In genomic region chr11:13668957-13669521, GRCh38 we compare ENCODE assay signal across 8 cellular contexts. TPM values are rescaled to one million over a fixed set of nuclear protein-coding genes. Genes with fewer than 3 reads are reported as not detected.
A peak's percentile ranks its signal among the peaks of the same experiment; 100 is the strongest.
DNase-seq lines count a peak whose midpoint lies in the region; ATAC-seq, FAIRE-seq and TF ChIP-seq lines count a peak whose summit lies in the region.

No MANE protein-coding gene starts in this region.

- H4K20me1 ChIP-seq in endothelial cell of umbilical vein (replicated peaks; ENCODE audit: control insufficient read depth, extremely low read depth, insufficient read depth, low read length): peaks cover 7% of the 10 kb centered on the region

- TF ChIP-seq CTCF in endothelial cell of umbilical vein (IDR thresholded peaks at IDR 0.05; ENCODE audit: extremely low read depth in 1 of 2, insufficient read depth in 1 of 2, low read depth in 1 of 2, low read length in 2 of 2): no peak
- TF ChIP-seq CTCF in nephron (IDR thresholded peaks at IDR 0.05; ENCODE audit: unreplicated experiment in 3 of 3): no peak

- peak; percentile 17 for ATAC-seq in HG02852 (IDR thresholded peaks at IDR 0.05; ENCODE audit: unreplicated experiment)

- H3K4me1 Mint-ChIP-seq in nephron: peaks cover 18% of the 10 kb centered on the region

- no peak for TF ChIP-seq POLR2A in endothelial cell of umbilical vein (IDR thresholded peaks at IDR 0.05; ENCODE audit: low read depth, low read length)

- no peaks in the 10 kb centered on the region for H3K9me3 ChIP-seq in endothelial cell of umbilical vein (replicated peaks; ENCODE audit: control insufficient read depth, insufficient read depth, low read length)
- H3K9me3 ChIP-seq in stomach smooth muscle (ENCODE audit: control insufficient read depth in 2 of 2, low read length in 2 of 2): no peaks in the 10 kb centered on the region

- no TSS peak for BruUV-seq in endothelial cell of umbilical vein (replicated peaks; lab: Mats Ljungman, UMichigan)

- peak overlapping the region; percentile 86 for H3K4me2 ChIP-seq in endothelial cell of umbilical vein (ENCODE audit: insufficient read depth, low read length)

- H3K4me1 ChIP-seq in endothelial cell of umbilical vein (ENCODE audit: control insufficient read depth, extremely low read depth, insufficient read depth, low read length) (peaks cover 14% of the 10 kb centered on the region), stomach smooth muscle (ENCODE audit: control insufficient read depth, insufficient read depth, low read length) (peaks cover 16% of the 10 kb centered on the region)

- DNase-seq in NCI-H1092 treated with DMSO at 0.1 percent for 48 hours (lab: John Stamatoyannopoulos, UW) (peak; percentile 62), NCI-H1092 (lab: John Stamatoyannopoulos, UW) (no peak), NCI-H2196 (lab: John Stamatoyannopoulos, UW; ENCODE audit: unreplicated experiment) (peak; percentile 7), endothelial cell of umbilical vein (ENCODE audit: low read depth, low spot score) (peak; percentile 45)
- DNase-seq in activated CD8-positive, alpha-beta memory T cell treated with anti-CD3 and anti-CD28 coated beads for 4 hours (ENCODE audit: low read depth in 2 of 2): peak; percentile 14 to 20

- H3K27me3 ChIP-seq in endothelial cell of umbilical vein (ENCODE audit: control insufficient read depth in 2 of 2, insufficient read depth in 2 of 2, low read length in 2 of 2): no peaks in the 10 kb centered on the region
- no peaks in the 10 kb centered on the region for H3K27me3 ChIP-seq in stomach smooth muscle (ENCODE audit: control insufficient read depth in 1 of 2, insufficient read depth in 2 of 2, low read length in 2 of 2)

- no peak for FAIRE-seq in endothelial cell of umbilical vein (lab: Jason Lieb, UNC)

- peaks cover 3% of the 10 kb centered on the region for H3K27me3 Mint-ChIP-seq in nephron (ENCODE audit: low read depth)

- dilution Hi-C loops in endothelial cell of umbilical vein (cut with MboI; ENCODE audit: extremely low pct_ligation_motif_present, low sequenced_read_pairs): no loop called here

- intact Hi-C loops in endothelial cell of umbilical vein (cut with micrococcal nuclease): loop anchor here (1.0 to 5.0 kb wide), 5 partner anchors 16 to 580 kb away; partner anchors contain the start of gene BTBD10

- peak overlapping the region; percentile 91 to 97 (median 96) for H3K4me3 Mint-ChIP-seq in nephron

- H3K36me3 ChIP-seq in endothelial cell of umbilical vein (ENCODE audit: control insufficient read depth in 2 of 2, extremely low read depth in 1 of 2, insufficient read depth in 2 of 2, low read length in 2 of 2) (no peaks in the 10 kb centered on the region), stomach smooth muscle (ENCODE audit: control insufficient read depth in 2 of 2, insufficient read depth in 2 of 2, low read length in 2 of 2) (no peaks in the 10 kb centered on the region)

- peak overlapping the region; percentile 46 for H3K27ac ChIP-seq in endothelial cell of umbilical vein (ENCODE audit: insufficient read depth, low read depth, low read length)
- H3K27ac ChIP-seq in stomach smooth muscle (ENCODE audit: low read length): peak overlapping the region; percentile 47

- no peaks in the 10 kb centered on the region for H3K9me3 Mint-ChIP-seq in nephron

- H3K4me3 ChIP-seq in endothelial cell of umbilical vein (replicated peaks in 1 of 3; ENCODE audit: insufficient read depth in 1 of 3, low read depth in 1 of 3, low read length in 3 of 3) (peak overlapping the region; percentile 61 to 95 (median 90)), stomach smooth muscle (ENCODE audit: low read length in 2 of 2) (peak overlapping the region; percentile 70 to 87)

- POLR2A ChIA-PET in endothelial cell of umbilical vein (lab: Charles Lee): no interaction called here

- CTCF ChIA-PET in endothelial cell of umbilical vein (lab: Charles Lee): interaction anchor here (1.0 kb wide), 1 partner anchor 15 kb away, joined by 3 read pairs; no protein-coding TSS in a partner anchor

- H3K9me1 ChIP-seq in endothelial cell of umbilical vein (replicated peaks; ENCODE audit: control insufficient read depth, extremely low read depth, insufficient read depth, low read length): no peaks in the 10 kb centered on the region

- peak overlapping the region; percentile 66 to 93 (median 89) for H3K27ac Mint-ChIP-seq in nephron

- H3K36me3 Mint-ChIP-seq in nephron (ENCODE audit: low read depth): peaks cover 5% of the 10 kb centered on the region

- peak overlapping the region; percentile 80 for H3K9ac ChIP-seq in endothelial cell of umbilical vein (replicated peaks; ENCODE audit: extremely low read depth, insufficient read depth, low read length)
- H3K9ac ChIP-seq in stomach smooth muscle (ENCODE audit: low read length in 2 of 2): peak overlapping the region; percentile 76 to 79

- H2AFZ ChIP-seq in endothelial cell of umbilical vein (ENCODE audit: low read depth, low read length): peak overlapping the region; percentile 59

- peaks cover 54% of the 10 kb centered on the region for H3K79me2 ChIP-seq in endothelial cell of umbilical vein (ENCODE audit: control insufficient read depth, insufficient read depth, low read length)

TF ChIP-seq in endothelial cell of umbilical vein, 7 proteins besides CTCF, POLR2A, EP300 and RAD21:
- TF ChIP-seq JUN (IDR thresholded peaks at IDR 0.05; ENCODE audit: borderline replicate concordance, insufficient read depth, insufficient read length, low read depth) (no peak), POLR2AphosphoS5 (IDR thresholded peaks at IDR 0.05; ENCODE audit: insufficient read depth, low read depth, low read length) (no peak), EZH2 (IDR thresholded peaks at IDR 0.05; ENCODE audit: borderline replicate concordance, low read depth, low read length, severe bottlenecking) (no peak), FOS (IDR thresholded peaks at IDR 0.05; ENCODE audit: borderline replicate concordance, insufficient read depth, low read length) (no peak), MYC (IDR thresholded peaks at IDR 0.05; ENCODE audit: low read depth, low read length) (no peak), GATA2 (IDR thresholded peaks at IDR 0.05; ENCODE audit: insufficient read depth, insufficient read length, low read depth, low read length) (no peak)
- TF ChIP-seq, protein P1, sequence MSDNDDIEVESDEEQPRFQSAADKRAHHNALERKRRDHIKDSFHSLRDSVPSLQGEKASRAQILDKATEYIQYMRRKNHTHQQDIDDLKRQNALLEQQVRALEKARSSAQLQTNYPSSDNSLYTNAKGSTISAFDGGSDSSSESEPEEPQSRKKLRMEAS (IDR thresholded peaks at IDR 0.05; ENCODE audit: insufficient read depth, insufficient read length): no peak

RNA-seq across cellular contexts. Expression of gene FAR1, which starts 0.6 kb away (rescaled TPM):
- total RNA-seq in endothelial cell of umbilical vein: 72.3 and 76.4 TPM in 2 replicates
- polyA plus RNA-seq in endothelial cell of umbilical vein: 24.6 and 29.5 TPM in 2 replicates
- polyA plus RNA-seq in endothelial cell of umbilical vein (2011; cell fraction: cytosol; rRNA removed): 35.5 and 38.4 TPM in 2 replicates
- polyA plus RNA-seq in endothelial cell of umbilical vein (2011; cell fraction: nucleus; rRNA removed): 64.9 and 89.2 TPM in 2 replicates
- polyA plus RNA-seq in endothelial cell of umbilical vein (2012): 50.7 and 63.3 TPM in 2 replicates
- polyA minus RNA-seq in endothelial cell of umbilical vein: 74.3 and 92.1 TPM in 2 replicates
- polyA minus RNA-seq in endothelial cell of umbilical vein (2011; cell fraction: cytosol; rRNA and poly(A)+ RNA removed): 38.9 TPM
- 67.5 and 119 TPM in 2 replicates for polyA minus RNA-seq in endothelial cell of umbilical vein (2011; cell fraction: nucleus; rRNA and poly(A)+ RNA removed)
